In genomic region chr6:125537090-125537489, GRCh38 we compare ENCODE assay signal across 13 cellular contexts.
A peak's percentile ranks its signal among the peaks of the same experiment; 100 is the strongest.
DNase-seq lines count a peak whose midpoint lies in the region; ATAC-seq and TF ChIP-seq lines count a peak whose summit lies in the region.
"Had no signal": no experiment of that assay in that cellular context is flagged by ENCODE, and none has a peak within 500 bp of the region (broad histone marks: within the 10 kb centered on the region; RNA-seq: fewer than 3 reads in every experiment).

No MANE protein-coding gene starts in this region.

- TF ChIP-seq CTCF in chondrocyte (IDR thresholded peaks at IDR 0.05) (no peak), nephron progenitor cell (IDR thresholded peaks at IDR 0.05) (no peak)

- intact Hi-C loops in left cardiac atrium (cut with DNase I): no loop called here

- H3K36me3 Mint-ChIP-seq in chondrocyte (ENCODE audit: low read depth) (no peaks in the 10 kb centered on the region), nephron progenitor cell (ENCODE audit: low read depth) (no peaks in the 10 kb centered on the region)
- H3K36me3 Mint-ChIP-seq: CD4-positive, alpha-beta memory T cell had no signal

- H3K27me3 Mint-ChIP-seq in chondrocyte (ENCODE audit: low read depth): no peaks in the 10 kb centered on the region
- peaks cover 3% of the 10 kb centered on the region for H3K27me3 Mint-ChIP-seq in nephron progenitor cell (ENCODE audit: low read depth, poor library complexity)

- H3K4me1 Mint-ChIP-seq in chondrocyte (ENCODE audit: low read depth) (peaks cover 32% of the 10 kb centered on the region), nephron progenitor cell (peaks cover 54% of the 10 kb centered on the region)

- H3K27ac Mint-ChIP-seq in chondrocyte (ENCODE audit: unreplicated experiment): peak overlapping the region; percentile 14
- peak overlapping the region; percentile 54 for H3K27ac Mint-ChIP-seq in nephron progenitor cell
- H3K27ac Mint-ChIP-seq: CD4-positive, alpha-beta memory T cell; GM23338 had no signal

- peak; percentile 57 to 93 for ATAC-seq in left cardiac atrium
- no peak for ATAC-seq in GM18519 (IDR thresholded peaks at IDR 0.05; ENCODE audit: low FRiP score, unreplicated experiment)
- ATAC-seq: A549, GM12878, GM23338 had no signal

- no peaks in the 10 kb centered on the region for H3K9me3 Mint-ChIP-seq in chondrocyte (ENCODE audit: low read depth)
- peaks cover 8% of the 10 kb centered on the region for H3K9me3 Mint-ChIP-seq in nephron progenitor cell
- H3K9me3 Mint-ChIP-seq: GM23338 had no signal

- no peak overlapping the region for H3K4me3 Mint-ChIP-seq in chondrocyte (ENCODE audit: unreplicated experiment)
- no peak overlapping the region for H3K4me3 Mint-ChIP-seq in nephron progenitor cell
- H3K4me3 Mint-ChIP-seq: CD4-positive, alpha-beta memory T cell; GM23338 had no signal

- DNase-seq in ELF-1 (ENCODE audit: low read depth, low spot score): peak; percentile 40
- no peak for DNase-seq in chondrocyte (ENCODE audit: low spot score)
- DNase-seq in left cardiac atrium: no peak
- no peak for DNase-seq in nephron progenitor cell
- no peak for DNase-seq in 8988T
- DNase-seq in activated naive CD4-positive, alpha-beta T cell treated with anti-CD3 and anti-CD28 coated beads, Interleukin-2, amount 50 U/mL, for 16 hours: no peak
- DNase-seq: BE2C; CD4-positive, alpha-beta memory T cell; H7 had no signal
